In the genomic region with DNA sequence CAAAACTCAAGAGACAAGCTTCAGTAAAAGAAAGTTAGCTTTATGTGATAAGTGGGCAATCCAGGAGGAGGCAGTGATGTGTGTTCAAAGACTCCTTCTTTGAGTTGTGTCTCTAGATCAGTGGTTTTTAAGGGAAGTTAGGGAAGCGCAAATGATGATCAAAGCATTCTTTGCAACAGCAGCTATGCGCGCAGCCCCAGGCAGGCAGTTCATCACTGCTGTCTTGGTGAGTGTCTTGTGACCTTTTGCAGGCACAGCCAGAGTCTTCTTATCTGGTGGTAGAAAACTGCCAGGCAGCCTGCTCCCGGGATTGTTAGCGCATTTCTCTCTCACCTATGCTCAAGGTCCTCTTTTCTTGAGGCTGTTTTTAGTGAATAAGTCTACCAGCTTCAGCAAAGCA, we compare ENCODE assay signal across 16 cellular contexts. TPM values are rescaled to one million over a fixed set of nuclear protein-coding genes. Genes with fewer than 3 reads are reported as not detected.
DNase-seq lines count a peak whose midpoint lies in the region; ATAC-seq and TF ChIP-seq lines count a peak whose summit lies in the region.
"Had no signal": no experiment of that assay in that cellular context is flagged by ENCODE, and none has a peak within 500 bp of the region (broad histone marks: within the 10 kb centered on the region; RNA-seq: fewer than 3 reads in every experiment).

No MANE protein-coding gene starts in this region.

- no peak for TF ChIP-seq CTCF in neutrophil (IDR thresholded peaks at IDR 0.05)
- TF ChIP-seq CTCF in psoas muscle (IDR thresholded peaks at IDR 0.05) = no peak

- H3K4me1 ChIP-seq in neutrophil (ENCODE audit: control insufficient read depth in 1 of 2, insufficient read depth in 1 of 2, low read depth in 1 of 2, low read length in 1 of 2) = peaks cover 22 to 31% of the 10 kb centered on the region in 2 experiments
- H3K4me1 ChIP-seq in psoas muscle = no peaks in the 10 kb centered on the region

- H3K9me3 ChIP-seq in neutrophil (no peaks in the 10 kb centered on the region), psoas muscle (no peaks in the 10 kb centered on the region)

- 43 to 48% (median 45%) methylated on average over 5 of the region's 5 CpGs for WGBS in psoas muscle, 3 donors

- DNase-seq in EH (ENCODE audit: low read depth) (peak; percentile 20), RPMI7951 (ENCODE audit: low read depth) (peak; percentile 49), islet precursor cell (peak; percentile 93), NCI-H1694 treated with DMSO at 0.1 percent for 48 hours (lab: John Stamatoyannopoulos, UW) (no peak), psoas muscle (no peak), HuH-7 (ENCODE audit: low spot score) (no peak)
- DNase-seq: ACHN; CD8-positive, alpha-beta T cell; MG63; NCI-H2029; NCI-H510A; NCI-H82; SHP77 treated with DMSO at 0.1 percent for 48 hours had no signal

- no peaks in the 10 kb centered on the region for H3K36me3 ChIP-seq in neutrophil
- no peaks in the 10 kb centered on the region for H3K36me3 ChIP-seq in psoas muscle (ENCODE audit: insufficient read depth in 1 of 2, low read depth in 1 of 2)
- H3K36me3 ChIP-seq: MG63 had no signal

- ATAC-seq in HG02840 (IDR thresholded peaks at IDR 0.05; ENCODE audit: low FRiP score, unreplicated experiment) (no peak), psoas muscle (no peak)
- ATAC-seq: CD8-positive, alpha-beta T cell; HepG2 had no signal

- H3K27me3 ChIP-seq in neutrophil = no peaks in the 10 kb centered on the region
- H3K27me3 ChIP-seq in psoas muscle (ENCODE audit: insufficient read depth in 3 of 3, low read length in 2 of 3) = peaks cover 0 to 8% (median 4%) of the 10 kb centered on the region in 3 donors

- intact Hi-C loops in psoas muscle (cut with DNase I) = no loop called here

- H3K4me3 ChIP-seq in neutrophil (ENCODE audit: low read depth in 1 of 2, low read length in 1 of 2) (peak overlapping the region; percentile 48 to 75), psoas muscle (no peak overlapping the region)
- H3K4me3 ChIP-seq: MG63 had no signal

- peak overlapping the region; percentile 76 for H3K27ac ChIP-seq in neutrophil
- H3K27ac ChIP-seq in psoas muscle = no peak overlapping the region

RNA-seq across cellular contexts. Expression of gene CLK4, which starts 40.3 kb away (rescaled TPM):
- 13.9 TPM in 2 replicates for total RNA-seq in RPMI7951 (2014; rRNA removed; shearing (Covaris generic))
- total RNA-seq in psoas muscle = 10 to 100 TPM; 15.1 to 31.5 (median 17.8) TPM
- 10 to 100 TPM in 2 of 3 donors, 1 to 10 TPM in 1; 4.9 to 13.8 (median 13.7) TPM for polyA plus RNA-seq in psoas muscle

Comparison
In these comparisons a context has a peak if more than half of its experiments do, and no peak if none do; other contexts are left out.
1. DNase-seq: peak in EH (single experiment), RPMI7951 (single experiment) and islet precursor cell (single experiment); none in NCI-H1694 treated with DMSO at 0.1 percent for 48 hours (single experiment), psoas muscle (0 of 2) and HuH-7 (single experiment).